10 cellular contexts compared by ENCODE assay signal in genomic region chr15:62119224-62119925, GRCh38. TPM values are rescaled to one million over a fixed set of nuclear protein-coding genes. Genes with fewer than 3 reads are reported as not detected.
DNase-seq lines count a peak whose midpoint lies in the region; ATAC-seq and TF ChIP-seq lines count a peak whose summit lies in the region.
"Had no signal": no experiment of that assay in that cellular context is flagged by ENCODE, and none has a peak within 500 bp of the region (broad histone marks: within the 10 kb centered on the region; RNA-seq: fewer than 3 reads in every experiment).

No MANE protein-coding gene starts in this region.

- peak in 1 of 3 donors; percentile 61 for DNase-seq in CD4-positive, CD25-positive, alpha-beta regulatory T cell
- peak; percentile 84 for DNase-seq in KBM-7
- peak; percentile 14 for DNase-seq in activated naive CD4-positive, alpha-beta T cell treated with anti-CD3 and anti-CD28 coated beads, Interleukin-2, amount 50 U/mL, for 16 hours
- no peak for DNase-seq in left cardiac atrium
- no peak for DNase-seq in spleen
- no peak for DNase-seq in G401 (ENCODE audit: low spot score)
- DNase-seq in HEK293T (ENCODE audit: extremely low spot score) = no peak
- DNase-seq: natural killer cell had no signal

- H3K4me3 ChIP-seq in CD4-positive, CD25-positive, alpha-beta regulatory T cell (ENCODE audit: low read depth, low read length) = peak overlapping the region; percentile 54
- peak overlapping the region in 2 of 8 donors; percentile 26 to 44 for H3K4me3 ChIP-seq in spleen

- H3K36me3 ChIP-seq in CD4-positive, CD25-positive, alpha-beta regulatory T cell (ENCODE audit: control insufficient read depth, insufficient read depth, low read length) = no peaks in the 10 kb centered on the region
- no peaks in the 10 kb centered on the region for H3K36me3 ChIP-seq in spleen

- CTCF ChIA-PET in HEK293T (lab: Yijun Ruan, JAX) = no interaction called here

- H3K4me3 Mint-ChIP-seq in CD4-positive, CD25-positive, alpha-beta regulatory T cell = peak overlapping the region in 2 of 4 donors; percentile 23 to 51
- H3K4me3 Mint-ChIP-seq: IgD-negative memory B cell, natural killer cell had no signal

- peak overlapping the region; percentile 61 to 87 (median 79) for H3K27ac Mint-ChIP-seq in CD4-positive, CD25-positive, alpha-beta regulatory T cell

- in situ Hi-C loops in KBM-7 (cut with MboI; ENCODE audit: low pct_unique_long_range_greater_than_20kb, low sequenced_read_pairs) = no loop called here
- in situ Hi-C loops in G401 (cut with HindIII; ENCODE audit: low sequenced_read_pairs) = no loop called here

- no peaks in the 10 kb centered on the region for H3K9me3 Mint-ChIP-seq in CD4-positive, CD25-positive, alpha-beta regulatory T cell
- H3K9me3 Mint-ChIP-seq: natural killer cell had no signal

- no peaks in the 10 kb centered on the region for H3K9me3 ChIP-seq in CD4-positive, CD25-positive, alpha-beta regulatory T cell (ENCODE audit: control insufficient read depth in 2 of 2, low read length in 2 of 2)
- no peaks in the 10 kb centered on the region for H3K9me3 ChIP-seq in spleen

- TF ChIP-seq CTCF in spleen (IDR thresholded peaks at IDR 0.05 in 8 of 11, conservative IDR thresholded peaks at IDR 0.05 in 3 of 11) = no peak

- H3K27me3 Mint-ChIP-seq in CD4-positive, CD25-positive, alpha-beta regulatory T cell = no peaks in the 10 kb centered on the region

- H3K27me3 ChIP-seq in CD4-positive, CD25-positive, alpha-beta regulatory T cell (ENCODE audit: control insufficient read depth, insufficient read depth, low read length) = no peaks in the 10 kb centered on the region
- no peaks in the 10 kb centered on the region for H3K27me3 ChIP-seq in spleen (replicated peaks in 1 of 7)

- 22 to 36% (median 28%) methylated on average over 7 of the region's 7 CpGs for WGBS in spleen, 5 donors

- TF ChIP-seq POLR2A in spleen (IDR thresholded peaks at IDR 0.05) = no peak

- peaks cover 5 to 50% (median 24%) of the 10 kb centered on the region in 4 donors for H3K4me1 Mint-ChIP-seq in CD4-positive, CD25-positive, alpha-beta regulatory T cell

- intact Hi-C loops in left cardiac atrium (cut with DNase I) = no loop called here
- intact Hi-C loops in spleen (cut with DNase I; ENCODE audit: low total_unique reads) = no loop called here

- peaks cover 16% of the 10 kb centered on the region for H3K4me1 ChIP-seq in CD4-positive, CD25-positive, alpha-beta regulatory T cell (ENCODE audit: control insufficient read depth, insufficient read depth, low read length, poor library complexity, severe bottlenecking)
- peaks cover 4 to 28% (median 15%) of the 10 kb centered on the region in 6 donors for H3K4me1 ChIP-seq in spleen

- POLR2A ChIA-PET in HEK293T (lab: Yijun Ruan, JAX) = no interaction called here

- ATAC-seq in CD4-positive, CD25-positive, alpha-beta regulatory T cell (ENCODE audit: low read depth in 2 of 2) = peak; percentile 71 to 82
- ATAC-seq in left cardiac atrium (peak; percentile 67 to 89), HG03378 (IDR thresholded peaks at IDR 0.05; ENCODE audit: unreplicated experiment) (no peak)

- no peak overlapping the region for H3K27ac ChIP-seq in CD4-positive, CD25-positive, alpha-beta regulatory T cell (ENCODE audit: insufficient read depth, low read length, poor library complexity, severe bottlenecking)
- peak overlapping the region in 7 of 8 donors; percentile 37 to 72 (median 65) for H3K27ac ChIP-seq in spleen

- H3K36me3 Mint-ChIP-seq in CD4-positive, CD25-positive, alpha-beta regulatory T cell = no peaks in the 10 kb centered on the region
- H3K36me3 Mint-ChIP-seq: natural killer cell had no signal

TF ChIP-seq in HEK293T, 16 proteins besides CTCF, POLR2A, EP300 and RAD21:
- no peak for TF ChIP-seq TARDBP (IDR thresholded peaks at IDR 0.05)
- TF ChIP-seq NFRKB (IDR thresholded peaks at IDR 0.05) = no peak
- no peak for TF ChIP-seq HDGF (IDR thresholded peaks at IDR 0.05; ENCODE audit: borderline replicate concordance)
- TF ChIP-seq BHLHE40 (IDR thresholded peaks at IDR 0.05; ENCODE audit: borderline replicate concordance) = no peak
- no peak for TF ChIP-seq ELF4 (IDR thresholded peaks at IDR 0.05)
- TF ChIP-seq FOXM1 (IDR thresholded peaks at IDR 0.05; ENCODE audit: borderline replicate concordance) = no peak
- no peak for TF ChIP-seq FOXA1 (IDR thresholded peaks at IDR 0.05)
- no peak for TF ChIP-seq L3MBTL2 (conservative IDR thresholded peaks at IDR 0.05)
- TF ChIP-seq CTBP1 (IDR thresholded peaks at IDR 0.05; ENCODE audit: borderline replicate concordance) = no peak
- TF ChIP-seq SP1 (IDR thresholded peaks at IDR 0.05) = no peak
- no peak for TF ChIP-seq FOXK2 (IDR thresholded peaks at IDR 0.05)
- TF ChIP-seq ARNT (IDR thresholded peaks at IDR 0.05) = no peak
- no peak for TF ChIP-seq LEF1 (IDR thresholded peaks at IDR 0.05; ENCODE audit: borderline replicate concordance)
- TF ChIP-seq SUZ12 (IDR thresholded peaks at IDR 0.05) = no peak
- no peak for TF ChIP-seq ZNF384 (IDR thresholded peaks at IDR 0.05)

RNA-seq across cellular contexts. Expression of gene C2CD4B, which starts 45.7 kb away (rescaled TPM):
- 0.74 TPM for total RNA-seq in CD4-positive, CD25-positive, alpha-beta regulatory T cell
- polyA plus RNA-seq in CD4-positive, CD25-positive, alpha-beta regulatory T cell = under 1 TPM in 1 of 4 donors, not detected in 3; 0.92 TPM
- total RNA-seq in left cardiac atrium (1 to 10 TPM; 3.1 to 4.1 TPM), spleen (1 to 10 TPM in 2 of 7 donors, under 1 TPM in 3, not detected in 2; 0.30 to 2.3 (median 0.89) TPM)
- 1 to 10 TPM in 1 of 3 donors, under 1 TPM in 2; 0.26 to 1.1 (median 0.33) TPM for polyA plus RNA-seq in spleen
- not detected in 2 replicates for total RNA-seq in G401 (2014; rRNA removed; shearing (Covaris generic))
- polyA plus RNA-seq: IgD-negative memory B cell had no signal

RNA-seq across cellular contexts. Expression of gene C2CD4A, which starts 52.6 kb away (rescaled TPM):
- total RNA-seq in CD4-positive, CD25-positive, alpha-beta regulatory T cell = 0.17 TPM
- under 1 TPM; 0.10 to 0.28 (median 0.12) TPM for polyA plus RNA-seq in CD4-positive, CD25-positive, alpha-beta regulatory T cell
- total RNA-seq in left cardiac atrium = not detected
- total RNA-seq in spleen = not detected
- under 1 TPM; 0.04 to 0.08 (median 0.06) TPM for polyA plus RNA-seq in spleen
- total RNA-seq in G401 (2014; rRNA removed; shearing (Covaris generic)) = not detected in 2 replicates
- total RNA-seq: natural killer cell had no signal
- polyA plus RNA-seq: IgD-negative memory B cell had no signal

RNA-seq across cellular contexts. Expression of gene VPS13C, which starts 59.1 kb away (rescaled TPM):
- 150 TPM for total RNA-seq in CD4-positive, CD25-positive, alpha-beta regulatory T cell
- polyA plus RNA-seq in CD4-positive, CD25-positive, alpha-beta regulatory T cell = 10 to 100 TPM; 11.2 to 17.4 (median 13.8) TPM
- total RNA-seq in left cardiac atrium (10 to 100 TPM; 33.2 to 34.5 TPM), spleen (100 to 1,000 TPM; 128 to 194 (median 161) TPM)
- 10 to 100 TPM; 32.9 to 49.5 (median 34.7) TPM for polyA plus RNA-seq in spleen
- 11.2 and 23.4 TPM in 2 replicates for total RNA-seq in G401 (2014; rRNA removed; shearing (Covaris generic))

Comparison
In these comparisons a context has a peak if more than half of its experiments do, and no peak if none do; other contexts are left out.
1. DNase-seq: peak in KBM-7 (single experiment) and activated naive CD4-positive, alpha-beta T cell treated with anti-CD3 and anti-CD28 coated beads, Interleukin-2, amount 50 U/mL, for 16 hours (single experiment); none in left cardiac atrium (single experiment), spleen (single experiment), G401 (single experiment) and HEK293T (single experiment).